ENCODE assay signal across 11 cellular contexts in the genomic region with DNA sequence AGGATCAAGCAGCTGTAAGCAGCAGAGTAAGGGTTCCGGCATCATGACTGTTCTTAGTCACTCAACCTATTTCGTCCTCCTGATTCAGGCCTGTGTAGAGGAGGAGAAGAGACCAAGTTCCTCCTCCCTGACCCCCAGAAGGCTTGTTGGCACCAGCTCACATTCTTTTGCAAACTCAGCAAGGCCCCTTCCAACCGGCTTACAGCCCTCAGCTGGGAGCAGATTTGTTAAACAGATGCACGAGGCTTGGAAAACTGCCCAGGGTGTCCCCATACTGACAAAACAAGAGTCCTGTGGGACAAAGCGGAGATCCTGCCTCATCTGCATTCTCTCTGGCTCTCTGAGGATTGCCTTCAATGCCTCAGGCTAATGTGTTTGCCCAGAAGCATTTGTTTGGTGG.
DNase-seq lines count a peak whose midpoint lies in the region; ATAC-seq, FAIRE-seq and TF ChIP-seq lines count a peak whose summit lies in the region.
"Had no signal": no experiment of that assay in that cellular context is flagged by ENCODE, and none has a peak within 500 bp of the region (broad histone marks: within the 10 kb centered on the region; RNA-seq: fewer than 3 reads in every experiment).

No MANE protein-coding gene starts in this region.

- no peak overlapping the region for H3K4me3 ChIP-seq in astrocyte (ENCODE audit: insufficient read depth, low read depth, low read length)
- H3K4me3 ChIP-seq: coronary artery had no signal

- H3K27me3 Mint-ChIP-seq in astrocyte (ENCODE audit: low read depth, unreplicated experiment), result no peaks in the 10 kb centered on the region
- H3K27me3 Mint-ChIP-seq in stimulated activated memory B cell treated with anti-CD40 and anti-IgM and Interleukin-4, amounts not matched to agents 10 μg/mL and 1 μg/mL and 100 μg/mL, for 72 hours, result peaks cover 8% of the 10 kb centered on the region

- H3K4me3 Mint-ChIP-seq in astrocyte (ENCODE audit: unreplicated experiment), result no peak overlapping the region
- H3K4me3 Mint-ChIP-seq in stimulated activated memory B cell treated with anti-CD40 and anti-IgM and Interleukin-4, amounts not matched to agents 10 μg/mL and 1 μg/mL and 100 μg/mL, for 72 hours, result no peak overlapping the region
- H3K4me3 Mint-ChIP-seq: activated CD8-positive, alpha-beta T cell treated with anti-CD3 and anti-CD28 coated beads for 36 hours had no signal

- peaks cover 4% of the 10 kb centered on the region for H3K4me1 Mint-ChIP-seq in astrocyte (ENCODE audit: low read depth, unreplicated experiment)
- H3K4me1 Mint-ChIP-seq in stimulated activated memory B cell treated with anti-CD40 and anti-IgM and Interleukin-4, amounts not matched to agents 10 μg/mL and 1 μg/mL and 100 μg/mL, for 72 hours, result no peaks in the 10 kb centered on the region

- H3K27ac ChIP-seq in astrocyte (ENCODE audit: low read depth, low read length), result no peak overlapping the region
- H3K27ac ChIP-seq: coronary artery had no signal

- TF ChIP-seq CTCF in astrocyte (IDR thresholded peaks at IDR 0.05; ENCODE audit: insufficient read depth, low read depth, low read length), result no peak

- FAIRE-seq in astrocyte (lab: Jason Lieb, UNC) (no peak), GM12892 (lab: Jason Lieb, UNC) (no peak)

- no peak overlapping the region for H3K4me2 ChIP-seq in astrocyte (ENCODE audit: low read length)

- H3K9me3 ChIP-seq in astrocyte (ENCODE audit: insufficient read depth, low read depth, low read length), result no peaks in the 10 kb centered on the region

- no peaks in the 10 kb centered on the region for H3K9me3 Mint-ChIP-seq in astrocyte (ENCODE audit: unreplicated experiment)
- no peaks in the 10 kb centered on the region for H3K9me3 Mint-ChIP-seq in stimulated activated memory B cell treated with anti-CD40 and anti-IgM and Interleukin-4, amounts not matched to agents 10 μg/mL and 1 μg/mL and 100 μg/mL, for 72 hours
- H3K9me3 Mint-ChIP-seq: activated CD8-positive, alpha-beta T cell treated with anti-CD3 and anti-CD28 coated beads for 36 hours had no signal

- no peaks in the 10 kb centered on the region for H3K79me2 ChIP-seq in astrocyte (ENCODE audit: insufficient read depth, low read length)

- no peak for TF ChIP-seq POLR2A in GM12892 (IDR thresholded peaks at IDR 0.05; ENCODE audit: low read depth, low read length)

- no peaks in the 10 kb centered on the region for H3K4me1 ChIP-seq in astrocyte (ENCODE audit: insufficient read depth, low read length)

- H3K27me3 ChIP-seq in astrocyte (ENCODE audit: insufficient read depth, low read length), result no peaks in the 10 kb centered on the region

- H3K27ac Mint-ChIP-seq in astrocyte (ENCODE audit: unreplicated experiment), result no peak overlapping the region
- no peak overlapping the region for H3K27ac Mint-ChIP-seq in stimulated activated memory B cell treated with anti-CD40 and anti-IgM and Interleukin-4, amounts not matched to agents 10 μg/mL and 1 μg/mL and 100 μg/mL, for 72 hours
- H3K27ac Mint-ChIP-seq: activated CD8-positive, alpha-beta T cell treated with anti-CD3 and anti-CD28 coated beads for 36 hours had no signal

- no peak overlapping the region for H3K9ac ChIP-seq in astrocyte (ENCODE audit: low read length)

- no peaks in the 10 kb centered on the region for H3K36me3 ChIP-seq in astrocyte (ENCODE audit: insufficient read depth, low read length)

- no peak overlapping the region for H2AFZ ChIP-seq in astrocyte (ENCODE audit: low read depth, low read length)

- DNase-seq in NCI-H1105 (lab: John Stamatoyannopoulos, UW), result peak; percentile 23
- peak; percentile 14 for DNase-seq in astrocyte (ENCODE audit: low read depth)
- DNase-seq in iPS DF 19.7 (ENCODE audit: low read depth, low spot score), result peak; percentile 91
- DNase-seq in smooth muscle cell of the brain vasculature (ENCODE audit: low read depth, low spot score), result peak; percentile 18
- DNase-seq in GM12892 (ENCODE audit: insufficient read length), result no peak
- no peak for DNase-seq in cerebellar nuclear complex (lab: John Stamatoyannopoulos, UW)
- DNase-seq: activated CD8-positive, alpha-beta T cell treated with anti-CD3 and anti-CD28 coated beads for 36 hours had no signal

- no peaks in the 10 kb centered on the region for H4K20me1 ChIP-seq in astrocyte (ENCODE audit: insufficient read depth, low read length)

- no peaks in the 10 kb centered on the region for H3K36me3 Mint-ChIP-seq in astrocyte (ENCODE audit: low read depth, unreplicated experiment)
- H3K36me3 Mint-ChIP-seq in stimulated activated memory B cell treated with anti-CD40 and anti-IgM and Interleukin-4, amounts not matched to agents 10 μg/mL and 1 μg/mL and 100 μg/mL, for 72 hours, result no peaks in the 10 kb centered on the region

- ATAC-seq in stimulated activated memory B cell treated with anti-CD40 and anti-IgM and Interleukin-4, amounts not matched to agents 10 μg/mL and 1 μg/mL and 100 μg/mL, for 72 hours, result no peak
- ATAC-seq in HG02642 (IDR thresholded peaks at IDR 0.05; ENCODE audit: poor library complexity, unreplicated experiment), result no peak
- ATAC-seq: activated CD8-positive, alpha-beta T cell treated with anti-CD3 and anti-CD28 coated beads for 36 hours; Panc1 had no signal

Comparison
In these comparisons a context has a peak if more than half of its experiments do, and no peak if none do; other contexts are left out.
1. DNase-seq: peak in NCI-H1105 (single experiment), astrocyte (single experiment), iPS DF 19.7 (single experiment) and smooth muscle cell of the brain vasculature (single experiment); none in GM12892 (single experiment) and cerebellar nuclear complex (0 of 2).